In genomic region chr15:95556866-95557225, GRCh38 we compare ENCODE assay signal across 11 cellular contexts.
DNase-seq lines count a peak whose midpoint lies in the region; ATAC-seq and TF ChIP-seq lines count a peak whose summit lies in the region.
"Had no signal": no experiment of that assay in that cellular context is flagged by ENCODE, and none has a peak within 500 bp of the region (broad histone marks: within the 10 kb centered on the region; RNA-seq: fewer than 3 reads in every experiment).

No MANE protein-coding gene starts in this region.

- H3K9me2 ChIP-seq in GM23338 (ENCODE audit: insufficient read depth), result no peaks in the 10 kb centered on the region

- ATAC-seq in GM23338, result no peak; the same call in 2 of the 3 replicates
- ATAC-seq in GM21515 (IDR thresholded peaks at IDR 0.05; ENCODE audit: unreplicated experiment), result no peak
- ATAC-seq in naive thymus-derived CD8-positive, alpha-beta T cell, result no peak

- H3F3A ChIP-seq in GM23338 (replicated peaks; ENCODE audit: low read depth), result no peaks in the 10 kb centered on the region

- no peak for TF ChIP-seq POLR2A in adrenal gland (IDR thresholded peaks at IDR 0.05)

- H3K36me3 ChIP-seq in GM23338 (ENCODE audit: insufficient read depth) (no peaks in the 10 kb centered on the region), adrenal gland (replicated peaks in 1 of 2) (no peaks in the 10 kb centered on the region)

- H3K27me3 Mint-ChIP-seq in GM23338 (ENCODE audit: insufficient read depth, low read depth, poor library complexity), result peaks cover 3% of the 10 kb centered on the region
- H3K27me3 Mint-ChIP-seq in naive thymus-derived CD8-positive, alpha-beta T cell, result peaks cover 12 to 48% (median 26%) of the 10 kb centered on the region in 5 donors

- H3K4me1 Mint-ChIP-seq in GM23338, result peaks cover 13% of the 10 kb centered on the region; the same call in 2 of the 3 replicates
- H3K4me1 Mint-ChIP-seq in naive thymus-derived CD8-positive, alpha-beta T cell, result peaks cover 0 to 2% (median 0%) of the 10 kb centered on the region in 4 donors
- H3K4me1 Mint-ChIP-seq: memory B cell had no signal

- H3K27me3 ChIP-seq in GM23338 (ENCODE audit: insufficient read depth), result no peaks in the 10 kb centered on the region
- H3K27me3 ChIP-seq in adrenal gland, result no peaks in the 10 kb centered on the region

- intact Hi-C loops in adrenal gland (cut with DNase I), result no loop called here

- no peak overlapping the region; the same call in 1 of the 2 replicates for H3K27ac Mint-ChIP-seq in GM23338
- H3K27ac Mint-ChIP-seq in naive thymus-derived CD8-positive, alpha-beta T cell, result peak overlapping the region in 1 of 10 donors; percentile 25
- H3K27ac Mint-ChIP-seq: memory B cell had no signal

- H3K9me3 ChIP-seq in adrenal gland (replicated peaks in 1 of 3), result no peaks in the 10 kb centered on the region

- no peaks in the 10 kb centered on the region for H4K20me1 ChIP-seq in GM23338 (replicated peaks; ENCODE audit: insufficient read depth)

- no peaks in the 10 kb centered on the region for H3K36me3 Mint-ChIP-seq in GM23338 (ENCODE audit: low read depth)
- no peaks in the 10 kb centered on the region for H3K36me3 Mint-ChIP-seq in naive thymus-derived CD8-positive, alpha-beta T cell
- H3K36me3 Mint-ChIP-seq: memory B cell had no signal

- peak overlapping the region; percentile 33 for H2AFZ ChIP-seq in GM23338

- TF ChIP-seq CTCF in GM23338 (conservative IDR thresholded peaks at IDR 0.05; ENCODE audit: low read depth in 2 of 2) (no peak), adrenal gland (IDR thresholded peaks at IDR 0.05) (no peak)

- 15 to 18% (median 18%) methylated on average over 6 of the region's 6 CpGs for WGBS in adrenal gland, 4 donors

- no peak overlapping the region for H3K4me3 ChIP-seq in GM23338
- peak overlapping the region in 1 of 4 donors; percentile 13 for H3K4me3 ChIP-seq in adrenal gland
- H3K4me3 ChIP-seq in skeletal muscle cell (ENCODE audit: low read depth, low read length), result no peak overlapping the region

- H3K4me1 ChIP-seq in GM23338 (ENCODE audit: insufficient read depth) (0 out of 2 replicates have a peak, but pooled peaks cover 7% of the 10 kb centered on the region), adrenal gland (replicated peaks in 1 of 2) (peaks cover 0 to 12% of the 10 kb centered on the region in 2 donors)

- no peaks in the 10 kb centered on the region for H3K79me2 ChIP-seq in GM23338 (replicated peaks; ENCODE audit: insufficient read depth)

- H3K27ac ChIP-seq in GM23338 (ENCODE audit: low read depth) (no peak overlapping the region), adrenal gland (peak overlapping the region in 3 of 5 donors; percentile 19 to 69 (median 63))

- POLR2A ChIA-PET in naive thymus-derived CD8-positive, alpha-beta T cell (lab: Charles Lee), result no interaction called here

- H3K9me3 Mint-ChIP-seq in GM23338, result no peaks in the 10 kb centered on the region
- peaks cover 0 to 2% (median 0%) of the 10 kb centered on the region in 9 donors for H3K9me3 Mint-ChIP-seq in naive thymus-derived CD8-positive, alpha-beta T cell

- DNase-seq in GM23338 (ENCODE audit: low spot score) (peak; percentile 13), adrenal gland (peak in 6 of 7 donors; percentile 11 to 60 (median 27)), iris pigment epithelial cell (ENCODE audit: low read depth) (peak; percentile 91), skeletal muscle cell (ENCODE audit: low read depth) (peak; percentile 42), amniotic stem cell (lab: John Stamatoyannopoulos, UW) (no peak)
- DNase-seq in naive thymus-derived CD8-positive, alpha-beta T cell, result no peak
- DNase-seq in activated CD8-positive, alpha-beta memory T cell treated with anti-CD3 and anti-CD28 coated beads, Interleukin-2, amount 50 U/mL, for 48 hours, result no peak
- DNase-seq: activated CD4-positive, alpha-beta T cell treated with anti-CD3 and anti-CD28 coated beads for 4 hours; NCI-H524 had no signal

- H3K4me2 ChIP-seq in GM23338, result no peak overlapping the region

- no peak overlapping the region for H3K4me3 Mint-ChIP-seq in GM23338
- no peak overlapping the region for H3K4me3 Mint-ChIP-seq in naive thymus-derived CD8-positive, alpha-beta T cell
- H3K4me3 Mint-ChIP-seq: memory B cell had no signal

TF ChIP-seq in GM23338, 12 proteins besides CTCF, POLR2A, EP300 and RAD21 (continues in another document):
- TF ChIP-seq POLR2AphosphoS5 (IDR thresholded peaks at IDR 0.05; ENCODE audit: low read depth) (no peak), JUNB (IDR thresholded peaks at IDR 0.05; ENCODE audit: unreplicated experiment) (no peak), EZH2phosphoT487 (IDR thresholded peaks at IDR 0.05; ENCODE audit: unreplicated experiment) (no peak), STAT1 (IDR thresholded peaks at IDR 0.05; ENCODE audit: unreplicated experiment) (no peak), CREB1 (CRISPR knock-in tag; IDR thresholded peaks at IDR 0.05; ENCODE audit: low read depth) (no peak), NANOG (IDR thresholded peaks at IDR 0.05; ENCODE audit: borderline replicate concordance) (no peak), ZNF114 (CRISPR knock-in tag; IDR thresholded peaks at IDR 0.05) (no peak), ZNF462 (CRISPR knock-in tag; IDR thresholded peaks at IDR 0.05) (no peak), EZH2 (IDR thresholded peaks at IDR 0.05; ENCODE audit: low read depth, unreplicated experiment) (no peak), ETS1 (IDR thresholded peaks at IDR 0.05) (no peak)

Comparison
In these comparisons a context has a peak if more than half of its experiments do, and no peak if none do; other contexts are left out.
1. DNase-seq: peak in GM23338 (single experiment), adrenal gland (6 of 7), iris pigment epithelial cell (single experiment) and skeletal muscle cell (single experiment); none in naive thymus-derived CD8-positive, alpha-beta T cell (0 of 10), amniotic stem cell (single experiment) and activated CD8-positive, alpha-beta memory T cell treated with anti-CD3 and anti-CD28 coated beads, Interleukin-2, amount 50 U/mL, for 48 hours (single experiment).